In genomic region chrY:21246780-21247179, GRCh38 we compare ENCODE assay signal across 23 cellular contexts.
DNase-seq lines count a peak whose midpoint lies in the region; ATAC-seq and TF ChIP-seq lines count a peak whose summit lies in the region.
"Had no signal": no experiment of that assay in that cellular context is flagged by ENCODE, and none has a peak within 500 bp of the region (broad histone marks: within the 10 kb centered on the region; RNA-seq: fewer than 3 reads in every experiment).

No MANE protein-coding gene starts in this region.

- H3K4me3 ChIP-seq in lower leg skin (ENCODE audit: low read depth, poor library complexity, severe bottlenecking), result no peak overlapping the region
- H3K4me3 ChIP-seq: heart left ventricle, left ventricle myocardium inferior had no signal

- H3K4me3 Mint-ChIP-seq in activated naive CD4-positive, alpha-beta T cell treated with anti-CD3 and anti-CD28 coated beads, Interleukin-2, amount 10 ng/mL, durations not matched to agents 7 days and 5 days, result no peak overlapping the region
- H3K4me3 Mint-ChIP-seq in activated naive CD4-positive, alpha-beta T cell treated with anti-CD3 and anti-CD28 coated beads for 36 hours, result no peak overlapping the region
- H3K4me3 Mint-ChIP-seq in activated CD8-positive, alpha-beta T cell treated with anti-CD3 and anti-CD28 coated beads, Interleukin-2, amount 10 ng/mL, durations not matched to agents 7 days and 5 days, result no peak overlapping the region

- DNase-seq in activated naive CD4-positive, alpha-beta T cell treated with anti-CD3 and anti-CD28 coated beads, Interleukin-2, amount 10 ng/mL, durations not matched to agents 7 days and 5 days, result no peak
- DNase-seq in activated naive CD4-positive, alpha-beta T cell treated with anti-CD3 and anti-CD28 coated beads for 36 hours, result no peak
- no peak for DNase-seq in activated CD8-positive, alpha-beta T cell treated with anti-CD3 and anti-CD28 coated beads, Interleukin-2, amount 10 ng/mL, durations not matched to agents 7 days and 5 days
- DNase-seq in renal cortical epithelial cell (ENCODE audit: low read depth), result peak; percentile 7
- no peak for DNase-seq in GF-D8 (lab: John Stamatoyannopoulos, UW)
- no peak for DNase-seq in lower leg skin (ENCODE audit: low spot score in 2 of 2)
- DNase-seq in NOMO-1 (lab: John Stamatoyannopoulos, UW; ENCODE audit: unreplicated experiment in 2 of 2), result no peak
- DNase-seq: activated CD4-positive, alpha-beta T cell treated with anti-CD3 and anti-CD28 coated beads, Interleukin-2, amount 50 U/mL, for 48 hours; anterior cingulate cortex; DND-41; heart left ventricle; immature natural killer cell; IMR-90; left ventricle myocardium inferior; NCI-H1417 treated with DMSO at 0.1 percent for 48 hours; NCI-H526 treated with DMSO at 0.1 percent for 48 hours; Right ventricle myocardium superior; small intestine; stimulated activated CD4-positive, alpha-beta T cell treated with anti-CD3 and anti-CD28 coated beads, Interleukin-4, amount 100 ng/mL, for 1 hour; SW 1271; trophoblast cell had no signal

- no peak for TF ChIP-seq CTCF in lower leg skin (IDR thresholded peaks at IDR 0.05)

- intact Hi-C loops in activated naive CD4-positive, alpha-beta T cell treated with anti-CD3 and anti-CD28 coated beads for 36 hours (cut with micrococcal nuclease), result loop anchor here (10.0 kb wide), 3 partner anchors 142 to 502 kb away; no protein-coding TSS in a partner anchor
- intact Hi-C loops in lower leg skin (cut with DNase I; ENCODE audit: low total_unique reads), result no loop called here

- peak; percentile 37 for ATAC-seq in HG02981 (IDR thresholded peaks at IDR 0.05; ENCODE audit: unreplicated experiment)
- no peak for ATAC-seq in activated CD8-positive, alpha-beta T cell treated with anti-CD3 and anti-CD28 coated beads, Interleukin-2, amount 10 ng/mL, durations not matched to agents 7 days and 5 days

- peak overlapping the region; percentile 75 for H3K27ac Mint-ChIP-seq in activated naive CD4-positive, alpha-beta T cell treated with anti-CD3 and anti-CD28 coated beads, Interleukin-2, amount 10 ng/mL, durations not matched to agents 7 days and 5 days
- H3K27ac Mint-ChIP-seq in activated naive CD4-positive, alpha-beta T cell treated with anti-CD3 and anti-CD28 coated beads for 36 hours, result no peak overlapping the region
- H3K27ac Mint-ChIP-seq in activated CD8-positive, alpha-beta T cell treated with anti-CD3 and anti-CD28 coated beads, Interleukin-2, amount 10 ng/mL, durations not matched to agents 7 days and 5 days, result peak overlapping the region; percentile 80

- H3K4me1 Mint-ChIP-seq in activated naive CD4-positive, alpha-beta T cell treated with anti-CD3 and anti-CD28 coated beads, Interleukin-2, amount 10 ng/mL, durations not matched to agents 7 days and 5 days, result peaks cover 66% of the 10 kb centered on the region
- peaks cover 61% of the 10 kb centered on the region for H3K4me1 Mint-ChIP-seq in activated naive CD4-positive, alpha-beta T cell treated with anti-CD3 and anti-CD28 coated beads for 36 hours (ENCODE audit: low read depth)
- H3K4me1 Mint-ChIP-seq in activated CD8-positive, alpha-beta T cell treated with anti-CD3 and anti-CD28 coated beads, Interleukin-2, amount 10 ng/mL, durations not matched to agents 7 days and 5 days (ENCODE audit: low read depth), result peaks cover 51% of the 10 kb centered on the region
- H3K4me1 Mint-ChIP-seq: immature natural killer cell had no signal

- peaks cover 3% of the 10 kb centered on the region for H3K9me3 Mint-ChIP-seq in activated naive CD4-positive, alpha-beta T cell treated with anti-CD3 and anti-CD28 coated beads, Interleukin-2, amount 10 ng/mL, durations not matched to agents 7 days and 5 days
- H3K9me3 Mint-ChIP-seq in activated naive CD4-positive, alpha-beta T cell treated with anti-CD3 and anti-CD28 coated beads for 36 hours, result no peaks in the 10 kb centered on the region
- H3K9me3 Mint-ChIP-seq in activated CD8-positive, alpha-beta T cell treated with anti-CD3 and anti-CD28 coated beads, Interleukin-2, amount 10 ng/mL, durations not matched to agents 7 days and 5 days (ENCODE audit: insufficient read depth), result no peaks in the 10 kb centered on the region
- H3K9me3 Mint-ChIP-seq: CD14-positive monocyte, immature natural killer cell had no signal

- no peak for TF ChIP-seq POLR2A in lower leg skin (IDR thresholded peaks at IDR 0.05)

- peaks cover 20% of the 10 kb centered on the region for H3K36me3 Mint-ChIP-seq in activated naive CD4-positive, alpha-beta T cell treated with anti-CD3 and anti-CD28 coated beads, Interleukin-2, amount 10 ng/mL, durations not matched to agents 7 days and 5 days
- peaks cover 3% of the 10 kb centered on the region for H3K36me3 Mint-ChIP-seq in activated naive CD4-positive, alpha-beta T cell treated with anti-CD3 and anti-CD28 coated beads for 36 hours (ENCODE audit: low read depth)
- peaks cover 6% of the 10 kb centered on the region for H3K36me3 Mint-ChIP-seq in activated CD8-positive, alpha-beta T cell treated with anti-CD3 and anti-CD28 coated beads, Interleukin-2, amount 10 ng/mL, durations not matched to agents 7 days and 5 days (ENCODE audit: low read depth)
- H3K36me3 Mint-ChIP-seq: CD14-positive monocyte, immature natural killer cell had no signal

- WGBS in lower leg skin, 2 donors, result 63% methylated on average over 5 of the region's 5 CpGs; no CpG with 5 or more reads in 1 of the 2 donors

- no peaks in the 10 kb centered on the region for H3K27me3 Mint-ChIP-seq in activated naive CD4-positive, alpha-beta T cell treated with anti-CD3 and anti-CD28 coated beads, Interleukin-2, amount 10 ng/mL, durations not matched to agents 7 days and 5 days
- H3K27me3 Mint-ChIP-seq in activated naive CD4-positive, alpha-beta T cell treated with anti-CD3 and anti-CD28 coated beads for 36 hours (ENCODE audit: low read depth), result no peaks in the 10 kb centered on the region
- no peaks in the 10 kb centered on the region for H3K27me3 Mint-ChIP-seq in activated CD8-positive, alpha-beta T cell treated with anti-CD3 and anti-CD28 coated beads, Interleukin-2, amount 10 ng/mL, durations not matched to agents 7 days and 5 days (ENCODE audit: low read depth)

- POLR2A ChIA-PET in activated CD8-positive, alpha-beta T cell treated with anti-CD3 and anti-CD28 coated beads, Interleukin-2, amount 10 ng/mL, durations not matched to agents 7 days and 5 days (lab: Charles Lee), result interaction anchor here (1.5 kb wide), 1 partner anchor 671 kb away, joined by 3 read pairs; the partner anchor contains the start of gene EIF1AY

- CTCF ChIA-PET in activated naive CD4-positive, alpha-beta T cell treated with anti-CD3 and anti-CD28 coated beads, Interleukin-2, amount 10 ng/mL, durations not matched to agents 7 days and 5 days (lab: Charles Lee), result interaction anchor here (0.9 to 1.1 kb wide), 3 partner anchors 9 to 13 kb away, joined by 3 to 4 read pairs (median 3); no protein-coding TSS in a partner anchor
- CTCF ChIA-PET in activated naive CD4-positive, alpha-beta T cell treated with anti-CD3 and anti-CD28 coated beads for 36 hours (lab: Charles Lee), result no interaction called here
- CTCF ChIA-PET in activated CD8-positive, alpha-beta T cell treated with anti-CD3 and anti-CD28 coated beads, Interleukin-2, amount 10 ng/mL, durations not matched to agents 7 days and 5 days (lab: Charles Lee), result no interaction called here
